ENCODE assay signal across 24 cellular contexts in the genomic region with DNA sequence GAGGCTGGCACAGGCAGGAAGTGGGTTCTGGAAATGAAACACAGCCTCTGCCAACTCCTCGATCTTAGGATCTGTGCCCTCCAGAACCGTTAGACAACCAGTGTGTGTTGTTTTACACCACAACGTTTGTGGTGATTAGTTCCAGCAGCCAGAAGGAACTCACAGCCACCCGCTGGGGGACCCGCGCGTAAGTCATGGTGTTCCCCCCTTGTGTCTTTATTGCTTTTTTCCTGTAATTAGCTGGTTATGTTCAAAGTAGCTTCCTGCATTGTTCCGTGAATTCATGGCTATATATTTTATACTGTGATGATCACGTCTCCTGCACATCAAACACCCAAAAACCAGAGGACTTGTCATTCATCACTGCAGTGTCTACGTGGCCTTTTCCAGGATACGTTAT.
"Had no signal": no experiment of that assay in that cellular context is flagged by ENCODE, and none has a peak within 500 bp of the region (broad histone marks: within the 10 kb centered on the region; RNA-seq: fewer than 3 reads in every experiment).

No MANE protein-coding gene starts in this region.

- DNase-seq: IMR-90, Kasumi-1, MM.1S, NCI-H1092, NCI-H1105 treated with DMSO at 0.1 percent for 48 hours, NCI-H1417 treated with DMSO at 0.1 percent for 48 hours, NCI-H187, NCI-H2029, NCI-H2081 treated with DMSO at 0.1 percent for 48 hours, NCI-H2171, NCI-H226, NCI-H446, NCI-H510A, NCI-H524 treated with DMSO at 0.1 percent for 48 hours, NCI-H69, NCI-H774, PC-3, SHP77, T-helper 1 cell had no signal

- H3K27ac ChIP-seq: KMS-11, RWPE1 had no signal

- ATAC-seq: HepG2, Panc1, PC-3, SK-N-SH treated with all-trans-retinoic acid at 6 μM for 48 hours had no signal

- H3K9ac ChIP-seq: KMS-11 had no signal

- H3K4me2 ChIP-seq: KMS-11 had no signal
